In genomic region chr1:147560756-147561472, GRCh38 we compare ENCODE assay signal across 2 cellular contexts.
TF ChIP-seq lines count a peak whose summit lies in the region.

No MANE protein-coding gene starts in this region.

TF ChIP-seq in GM23338, 12 proteins besides CTCF, POLR2A, EP300 and RAD21:
- peak; percentile 20 for TF ChIP-seq REST (IDR thresholded peaks at IDR 0.05; ENCODE audit: unreplicated experiment)
- TF ChIP-seq CREB1 (CRISPR knock-in tag; IDR thresholded peaks at IDR 0.05; ENCODE audit: low read depth): no peak
- TF ChIP-seq JUNB (IDR thresholded peaks at IDR 0.05; ENCODE audit: unreplicated experiment): no peak
- TF ChIP-seq POLR2AphosphoS5 (IDR thresholded peaks at IDR 0.05; ENCODE audit: low read depth): no peak

TF ChIP-seq in WTC11, 78 proteins besides CTCF, POLR2A, EP300 and RAD21 (continued from another document):
- no peak for TF ChIP-seq AFF4 (CRISPR knock-in tag; IDR thresholded peaks at IDR 0.05; ENCODE audit: borderline replicate concordance)
- no peak for TF ChIP-seq NR1H2 (CRISPR knock-in tag; IDR thresholded peaks at IDR 0.05)
- no peak for TF ChIP-seq ZMAT4 (CRISPR knock-in tag; IDR thresholded peaks at IDR 0.05)
- no peak for TF ChIP-seq FOXK1 (CRISPR knock-in tag; IDR thresholded peaks at IDR 0.05)
- no peak for TF ChIP-seq USF2 (CRISPR knock-in tag; IDR thresholded peaks at IDR 0.05)
- no peak for TF ChIP-seq EMX1 (CRISPR knock-in tag; IDR thresholded peaks at IDR 0.05)
- TF ChIP-seq SMAD3 (CRISPR knock-in tag; IDR thresholded peaks at IDR 0.05; ENCODE audit: borderline replicate concordance): no peak
- no peak for TF ChIP-seq ZNF121 (CRISPR knock-in tag; IDR thresholded peaks at IDR 0.05)
- TF ChIP-seq RORB (CRISPR knock-in tag; IDR thresholded peaks at IDR 0.05): no peak
